ENCODE assay signal across 10 cellular contexts in the genomic region with DNA sequence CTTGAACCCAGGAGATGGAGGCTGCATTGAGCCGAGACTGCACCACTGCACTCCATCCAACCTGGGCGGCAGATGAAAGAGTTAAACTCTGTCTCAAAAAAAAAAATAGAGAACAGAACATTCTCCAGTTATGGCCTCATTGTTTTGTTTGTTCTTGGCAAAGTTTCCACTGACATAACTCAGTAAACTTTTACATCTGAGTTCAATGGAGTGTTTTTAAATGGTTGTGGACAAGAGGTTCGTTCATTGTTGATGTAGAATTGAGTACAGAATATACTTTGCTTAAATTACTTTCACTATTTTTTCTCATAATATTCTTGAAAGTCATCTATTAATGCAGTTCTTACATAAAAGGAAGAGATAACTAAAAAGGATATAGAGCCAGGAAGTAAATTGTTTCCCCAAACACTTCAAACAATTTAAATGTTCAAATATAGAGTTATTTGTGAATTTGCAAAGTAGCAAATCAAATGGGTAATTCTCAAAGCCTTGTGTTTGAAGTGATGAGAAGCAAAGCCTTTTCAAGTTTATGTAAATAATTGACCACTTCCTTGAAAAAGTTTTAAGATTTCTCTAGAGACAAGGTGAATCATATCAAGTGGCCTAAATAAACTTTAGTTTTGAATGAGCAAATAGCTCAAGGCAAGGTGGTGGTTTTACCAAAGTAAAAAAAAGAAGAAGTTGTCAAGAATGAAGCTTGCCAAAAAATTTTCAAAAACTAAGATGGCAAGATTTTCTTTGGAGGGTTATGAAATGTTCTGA. TPM values are rescaled to one million over a fixed set of nuclear protein-coding genes. Genes with fewer than 3 reads are reported as not detected.
A peak's percentile ranks its signal among the peaks of the same experiment; 100 is the strongest.
DNase-seq lines count a peak whose midpoint lies in the region; ATAC-seq and TF ChIP-seq lines count a peak whose summit lies in the region.
"Had no signal": no experiment of that assay in that cellular context is flagged by ENCODE, and none has a peak within 500 bp of the region (broad histone marks: within the 10 kb centered on the region; RNA-seq: fewer than 3 reads in every experiment).

No MANE protein-coding gene starts in this region.

- peaks cover 8% of the 10 kb centered on the region for H3K4me1 ChIP-seq in CD8-positive, alpha-beta T cell (ENCODE audit: insufficient read depth, low read length)

- H3K27me3 Mint-ChIP-seq in CD8-positive, alpha-beta T cell (ENCODE audit: low read depth) = no peaks in the 10 kb centered on the region
- H3K27me3 Mint-ChIP-seq in activated B cell treated with CpG ODN at 0.5 μM for 24 hours = no peaks in the 10 kb centered on the region

- peak overlapping the region; percentile 23 for H3K4me3 Mint-ChIP-seq in CD8-positive, alpha-beta T cell
- peak overlapping the region; percentile 32 for H3K4me3 Mint-ChIP-seq in activated B cell treated with CpG ODN at 0.5 μM for 24 hours
- H3K4me3 Mint-ChIP-seq: activated naive CD4-positive, alpha-beta T cell treated with anti-CD3 and anti-CD28 coated beads, Interleukin-2, amount 50 U/mL, for 24 hours had no signal

- intact Hi-C loops in CD8-positive, alpha-beta T cell (cut with DNase I, micrococcal nuclease) = loop anchor here in 1 of 2 experiments (5.0 kb wide), 1 partner anchor 44 kb away; the partner anchor contains the start of gene IFNGR1
- intact Hi-C loops in activated B cell treated with CpG ODN at 0.5 μM for 24 hours (cut with micrococcal nuclease) = loop anchor here (1.0 to 5.0 kb wide), 7 partner anchors 10 to 167 kb away; partner anchors contain the start of gene IL22RA2

- H3K27ac ChIP-seq in CD8-positive, alpha-beta T cell (ENCODE audit: low read depth, low read length) = no peak overlapping the region

- POLR2A ChIA-PET in CD8-positive, alpha-beta T cell (lab: Charles Lee) = interaction anchor here (0.8 kb wide), 1 partner anchor 229 kb away, joined by 3 read pairs; no protein-coding TSS in a partner anchor
- POLR2A ChIA-PET in activated B cell treated with CpG ODN at 0.5 μM for 24 hours (lab: Charles Lee) = interaction anchor here (0.6 to 1.1 kb wide), 12 partner anchors 28 to 166 kb away, joined by 3 to 8 read pairs (median 4); no protein-coding TSS in a partner anchor

- no peaks in the 10 kb centered on the region for H3K36me3 Mint-ChIP-seq in CD8-positive, alpha-beta T cell
- no peaks in the 10 kb centered on the region for H3K36me3 Mint-ChIP-seq in activated B cell treated with CpG ODN at 0.5 μM for 24 hours (ENCODE audit: low read depth)
- H3K36me3 Mint-ChIP-seq: activated naive CD4-positive, alpha-beta T cell treated with anti-CD3 and anti-CD28 coated beads, Interleukin-2, amount 50 U/mL, for 24 hours had no signal

- TF ChIP-seq CTCF in CD8-positive, alpha-beta T cell (IDR thresholded peaks at IDR 0.05) = no peak
- no peak for TF ChIP-seq CTCF in activated B cell treated with CpG ODN at 0.5 μM for 24 hours (IDR thresholded peaks at IDR 0.05)

- CTCF ChIA-PET in CD8-positive, alpha-beta T cell (lab: Charles Lee) = interaction anchor here (1.1 kb wide), 1 partner anchor 53 kb away, joined by 3 read pairs; no protein-coding TSS in a partner anchor
- CTCF ChIA-PET in activated B cell treated with CpG ODN at 0.5 μM for 24 hours (lab: Charles Lee) = interaction anchor here (0.6 to 1.7 kb wide), 4 partner anchors 53 to 168 kb away, joined by 3 to 9 read pairs (median 5); no protein-coding TSS in a partner anchor

- no peaks in the 10 kb centered on the region for H3K9me3 ChIP-seq in CD8-positive, alpha-beta T cell (ENCODE audit: low read length)

- H3K4me1 Mint-ChIP-seq in CD8-positive, alpha-beta T cell (ENCODE audit: low read depth) = peaks cover 21% of the 10 kb centered on the region
- H3K4me1 Mint-ChIP-seq in activated B cell treated with CpG ODN at 0.5 μM for 24 hours = peaks cover 40% of the 10 kb centered on the region

- no peaks in the 10 kb centered on the region for H3K27me3 ChIP-seq in CD8-positive, alpha-beta T cell (ENCODE audit: insufficient read depth, low read length)

- ATAC-seq in CD8-positive, alpha-beta T cell = peak; percentile 68
- peak; percentile 72 for ATAC-seq in HG02610 (IDR thresholded peaks at IDR 0.05; ENCODE audit: unreplicated experiment)
- peak; percentile 91 for ATAC-seq in activated B cell treated with CpG ODN at 0.5 μM for 24 hours (ENCODE audit: low read depth)

- peaks cover 2% of the 10 kb centered on the region for H3K9me3 Mint-ChIP-seq in CD8-positive, alpha-beta T cell
- H3K9me3 Mint-ChIP-seq in activated B cell treated with CpG ODN at 0.5 μM for 24 hours = peaks cover 2% of the 10 kb centered on the region
- H3K9me3 Mint-ChIP-seq: activated naive CD4-positive, alpha-beta T cell treated with anti-CD3 and anti-CD28 coated beads, Interleukin-2, amount 50 U/mL, for 24 hours had no signal

- peak overlapping the region; percentile 72 for H3K27ac Mint-ChIP-seq in CD8-positive, alpha-beta T cell
- H3K27ac Mint-ChIP-seq in activated B cell treated with CpG ODN at 0.5 μM for 24 hours = peak overlapping the region; percentile 74
- H3K27ac Mint-ChIP-seq: activated naive CD4-positive, alpha-beta T cell treated with anti-CD3 and anti-CD28 coated beads, Interleukin-2, amount 50 U/mL, for 24 hours had no signal

- no peak for DNase-seq in CD8-positive, alpha-beta T cell
- no peak for DNase-seq in activated B cell treated with CpG ODN at 0.5 μM for 24 hours
- DNase-seq in left kidney (ENCODE audit: low read depth, low spot score) = peak; percentile 31
- DNase-seq in activated CD8-positive, alpha-beta memory T cell treated with anti-CD3 and anti-CD28 coated beads, Interleukin-2, amount 50 U/mL, for 48 hours = no peak
- DNase-seq in activated gamma-delta T cell (lab: John Stamatoyannopoulos, UW) = no peak
- no peak for DNase-seq in activated CD4-positive, alpha-beta T cell treated with anti-CD3 and anti-CD28 coated beads, Interleukin-2, amount 50 U/mL, for 48 hours
- DNase-seq in NCI-H187 (lab: John Stamatoyannopoulos, UW) = no peak
- DNase-seq: NCI-H1436 had no signal

- no peak overlapping the region for H3K4me3 ChIP-seq in CD8-positive, alpha-beta T cell (ENCODE audit: low read depth, low read length)

- H3K36me3 ChIP-seq in CD8-positive, alpha-beta T cell (ENCODE audit: insufficient read depth, low read length) = no peaks in the 10 kb centered on the region

RNA-seq across cellular contexts. Expression of gene IFNGR1, which starts 42.4 kb away (rescaled TPM):
- total RNA-seq in CD8-positive, alpha-beta T cell = 100 to 1,000 TPM; 106 to 117 TPM
- 60.5 and 65.6 TPM in 2 replicates for total RNA-seq in activated B cell treated with CpG ODN at 0.5 μM for 24 hours
